ENCODE assay signal across 25 cellular contexts in genomic region chr5:74992791-74993190, GRCh38. TPM values are rescaled to one million over a fixed set of nuclear protein-coding genes. Genes with fewer than 3 reads are reported as not detected.
DNase-seq lines count a peak whose midpoint lies in the region; ATAC-seq, FAIRE-seq and TF ChIP-seq lines count a peak whose summit lies in the region.
"Had no signal": no experiment of that assay in that cellular context is flagged by ENCODE, and none has a peak within 500 bp of the region (broad histone marks: within the 10 kb centered on the region; RNA-seq: fewer than 3 reads in every experiment).

No MANE protein-coding gene starts in this region.

- H3K27me3 Mint-ChIP-seq in MCF 10A (ENCODE audit: insufficient read depth, unreplicated experiment), result no peaks in the 10 kb centered on the region

- DNase-seq in MCF 10A (ENCODE audit: unreplicated experiment), result peak; percentile 1
- no peak for DNase-seq in breast epithelium (ENCODE audit: low spot score in 2 of 2)
- DNase-seq in epithelial cell of esophagus (ENCODE audit: low read depth), result peak; percentile 46
- DNase-seq in keratinocyte (ENCODE audit: low read depth, low spot score), result no peak
- DNase-seq in SHP77 (lab: John Stamatoyannopoulos, UW), result no peak
- no peak for DNase-seq in Ammon's horn (ENCODE audit: low spot score)
- DNase-seq in left cardiac atrium, result no peak
- no peak for DNase-seq in amniotic stem cell (lab: John Stamatoyannopoulos, UW)
- DNase-seq: AML-193; CD4-positive, alpha-beta memory T cell; DMS153; DMS79; GDM1; H7; HFFc6 had no signal

- H3K9me3 ChIP-seq in breast epithelium, result peaks cover 0 to 6% of the 10 kb centered on the region in 2 donors
- no peaks in the 10 kb centered on the region for H3K9me3 ChIP-seq in keratinocyte (ENCODE audit: control insufficient read depth, low read depth, low read length)

- H2AFZ ChIP-seq in keratinocyte (ENCODE audit: control insufficient read depth, low read length), result peak overlapping the region; percentile 35
- H2AFZ ChIP-seq: GM23338 had no signal

- H4K20me1 ChIP-seq in keratinocyte (ENCODE audit: control insufficient read depth, extremely low read depth, insufficient read depth, low read length), result no peaks in the 10 kb centered on the region
- H4K20me1 ChIP-seq: BLaER1 had no signal

- TF ChIP-seq CTCF in MCF 10A (IDR thresholded peaks at IDR 0.05; ENCODE audit: unreplicated experiment) (no peak), breast epithelium (IDR thresholded peaks at IDR 0.05) (no peak), epithelial cell of esophagus (IDR thresholded peaks at IDR 0.05; ENCODE audit: insufficient read depth, low read depth, low read length, missing control alignments) (no peak), keratinocyte (optimal IDR thresholded peaks at IDR 0.05 in 1 of 3, IDR thresholded peaks at IDR 0.05 in 1 of 3, conservative IDR thresholded peaks at IDR 0.05 in 1 of 3; ENCODE audit: extremely low read depth in 1 of 3, insufficient read depth in 2 of 3, low read length in 3 of 3) (no peak)

- H3K4me3 ChIP-seq in breast epithelium (no peak overlapping the region), epithelial cell of esophagus (ENCODE audit: low read length) (no peak overlapping the region), keratinocyte (ENCODE audit: control insufficient read depth in 2 of 3, extremely low read depth in 1 of 3, insufficient read depth in 2 of 3, low read depth in 1 of 3, low read length in 3 of 3) (no peak overlapping the region)
- H3K4me3 ChIP-seq: A549, BLaER1, GM23338 had no signal

- BruUV-seq in MCF 10A (replicated peaks; lab: Mats Ljungman, UMichigan), result no TSS peak

- H3K4me2 ChIP-seq in keratinocyte (ENCODE audit: control insufficient read depth, extremely low read depth, insufficient read depth, low read depth, low read length), result peak overlapping the region; percentile 57
- H3K4me2 ChIP-seq: A549, BLaER1, GM23338 had no signal

- dilution Hi-C loops in keratinocyte (cut with MboI; ENCODE audit: extremely low pct_ligation_motif_present, low sequenced_read_pairs), result no loop called here

- H3K9me3 Mint-ChIP-seq in MCF 10A (ENCODE audit: unreplicated experiment), result no peaks in the 10 kb centered on the region

- H3K36me3 Mint-ChIP-seq in MCF 10A (ENCODE audit: insufficient read depth, unreplicated experiment), result peaks cover 5% of the 10 kb centered on the region
- H3K36me3 Mint-ChIP-seq: CD14-positive monocyte had no signal

- H3K9me1 ChIP-seq in keratinocyte (ENCODE audit: control insufficient read depth, extremely low read depth, insufficient read depth, low read length), result no peaks in the 10 kb centered on the region

- no peak overlapping the region for H3K4me3 Mint-ChIP-seq in MCF 10A (ENCODE audit: unreplicated experiment)
- H3K4me3 Mint-ChIP-seq: CD14-positive monocyte; CD4-positive, alpha-beta memory T cell; GM23338; HFFc6 had no signal

- no peaks in the 10 kb centered on the region for H3K4me1 ChIP-seq in breast epithelium
- H3K4me1 ChIP-seq in keratinocyte (ENCODE audit: control insufficient read depth, extremely low read depth, insufficient read depth, low read length), result peaks cover 17% of the 10 kb centered on the region
- H3K4me1 ChIP-seq: A549, BLaER1 had no signal

- no peak for ATAC-seq in left cardiac atrium
- ATAC-seq: A549, GM23338, HCT116 had no signal

- no peaks in the 10 kb centered on the region for H3K79me2 ChIP-seq in keratinocyte (ENCODE audit: control insufficient read depth, insufficient read depth, low read length)

- H3K9ac ChIP-seq in keratinocyte (ENCODE audit: control insufficient read depth, extremely low read depth, insufficient read depth, low read length), result no peak overlapping the region
- H3K9ac ChIP-seq: BLaER1 had no signal

- FAIRE-seq in keratinocyte (lab: Jason Lieb, UNC), result peak; percentile 95
- FAIRE-seq: A549, GM12892, GM18507, HTR-8/SVneo had no signal

- no peak overlapping the region for H3K27ac ChIP-seq in breast epithelium
- H3K27ac ChIP-seq in keratinocyte (ENCODE audit: control insufficient read depth, insufficient read depth, low read length), result no peak overlapping the region
- H3K27ac ChIP-seq: 22Rv1, A549, BLaER1, HL-60 had no signal

- POLR2A ChIA-PET in MCF 10A (lab: Yijun Ruan, JAX), result interaction anchor here (1.1 kb wide), 1 partner anchor 44 kb away, joined by 3 read pairs; no protein-coding TSS in a partner anchor

- CTCF ChIA-PET in MCF 10A (lab: Yijun Ruan, JAX), result interaction anchor here (0.6 kb wide), 1 partner anchor 73 kb away, joined by 3 read pairs; no protein-coding TSS in a partner anchor

- no peak overlapping the region for H3K27ac Mint-ChIP-seq in MCF 10A (ENCODE audit: low read depth, unreplicated experiment)
- H3K27ac Mint-ChIP-seq: CD14-positive monocyte; CD4-positive, alpha-beta memory T cell; GM23338; HFFc6 had no signal

- no peaks in the 10 kb centered on the region for H3K27me3 ChIP-seq in breast epithelium
- H3K27me3 ChIP-seq in keratinocyte (ENCODE audit: control insufficient read depth, extremely low read depth, insufficient read depth, low read length), result no peaks in the 10 kb centered on the region
- H3K27me3 ChIP-seq: BLaER1 had no signal

- intact Hi-C loops in MCF 10A (cut with micrococcal nuclease), result no loop called here
- intact Hi-C loops in breast epithelium (cut with DNase I; ENCODE audit: low total_unique reads), result no loop called here
- intact Hi-C loops in left cardiac atrium (cut with DNase I), result no loop called here

- H3K4me1 Mint-ChIP-seq in MCF 10A (ENCODE audit: insufficient read depth, unreplicated experiment), result no peaks in the 10 kb centered on the region
- H3K4me1 Mint-ChIP-seq: CD14-positive monocyte; CD4-positive, alpha-beta memory T cell; GM23338 had no signal

- no peaks in the 10 kb centered on the region for H3K36me3 ChIP-seq in breast epithelium
- H3K36me3 ChIP-seq in keratinocyte (ENCODE audit: control insufficient read depth in 2 of 2, extremely low read depth in 1 of 2, insufficient read depth in 2 of 2, low read length in 2 of 2), result no peaks in the 10 kb centered on the region
- H3K36me3 ChIP-seq: BLaER1 had no signal

- no peak for TF ChIP-seq POLR2A in breast epithelium (IDR thresholded peaks at IDR 0.05)

RNA-seq across cellular contexts. Expression of gene GCNT4, which starts 59.6 kb away (rescaled TPM):
- 1.4 and 1.8 TPM in 2 replicates for total RNA-seq in MCF 10A (2022)
- total RNA-seq in breast epithelium, result 1 to 10 TPM; 1.3 to 2.3 (median 2.3) TPM
- polyA plus RNA-seq in keratinocyte, result 1.1 to 3.5 TPM (median 3.2 TPM) in 3 replicates
- polyA plus RNA-seq in keratinocyte (2011; ENCODE audit: low read depth), result 3.1 TPM
- 1.1 and 2.4 TPM in 2 replicates for polyA plus RNA-seq in keratinocyte (2011; cell fraction: cytosol; rRNA removed)
- polyA plus RNA-seq in keratinocyte (2011; cell fraction: nucleus; rRNA removed), result 4.5 and 5.9 TPM in 2 replicates
- 1.4 and 7.2 TPM in 2 replicates for polyA plus RNA-seq in keratinocyte (2012; ENCODE audit: low replicate concordance)
- polyA minus RNA-seq in keratinocyte, result 0.52 to 5.2 TPM (median 4.4 TPM) in 3 replicates
- 1.3 TPM for polyA minus RNA-seq in keratinocyte (2011; cell fraction: cytosol; rRNA and poly(A)+ RNA removed)
- polyA minus RNA-seq in keratinocyte (2011; cell fraction: nucleus; rRNA and poly(A)+ RNA removed), result 4.5 and 9.2 TPM in 2 replicates
- under 1 TPM; 0.35 to 0.55 TPM for total RNA-seq in left cardiac atrium
- polyA plus RNA-seq: CD14-positive monocyte had no signal

Comparison
In these comparisons a context has a peak if more than half of its experiments do, and no peak if none do; other contexts are left out.
1. DNase-seq: peak in MCF 10A (single experiment) and epithelial cell of esophagus (single experiment); none in breast epithelium (0 of 2), keratinocyte (single experiment), SHP77 (0 of 2), Ammon's horn (single experiment), left cardiac atrium (single experiment) and amniotic stem cell (single experiment).